In the genomic region with DNA sequence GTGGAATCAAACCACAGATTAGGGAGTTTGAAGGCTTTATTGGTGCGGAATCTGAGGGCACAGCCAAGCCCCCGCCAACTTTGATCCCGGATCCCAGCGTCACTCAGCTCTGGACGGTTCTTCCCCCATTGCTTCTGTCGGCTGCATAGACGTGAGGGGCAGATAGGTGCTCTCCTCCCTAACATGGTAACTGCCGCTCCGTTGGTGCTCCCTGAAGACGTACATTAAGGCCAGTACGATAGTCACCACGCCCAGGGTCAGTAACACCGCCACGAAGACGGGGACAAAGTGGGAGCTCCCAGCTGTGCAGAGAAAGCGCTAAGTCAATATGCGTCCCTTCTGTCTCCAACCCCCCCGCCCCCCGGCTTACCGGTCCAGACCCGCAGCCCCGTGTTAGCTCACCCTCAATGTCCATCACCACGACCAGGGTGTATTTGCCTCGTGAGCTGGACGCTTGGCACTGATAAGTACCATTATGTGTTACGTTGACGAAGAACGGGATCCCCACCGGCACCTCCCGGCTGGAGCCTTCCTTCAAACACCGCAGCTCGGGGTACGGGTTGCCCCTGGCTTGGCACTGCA, we compare ENCODE assay signal across 1 cellular context.
TF ChIP-seq lines count a peak whose summit lies in the region.

No MANE protein-coding gene starts in this region.

TF ChIP-seq in IMR-90, 13 proteins besides CTCF, POLR2A, EP300 and RAD21:
- TF ChIP-seq FOS (IDR thresholded peaks at IDR 0.05; ENCODE audit: low read depth, low read length), result no peak
- no peak for TF ChIP-seq BHLHE40 (IDR thresholded peaks at IDR 0.05; ENCODE audit: low read depth, low read length)
- no peak for TF ChIP-seq MAFK (IDR thresholded peaks at IDR 0.05; ENCODE audit: low read depth, low read length)
- no peak for TF ChIP-seq RFX5 (IDR thresholded peaks at IDR 0.05; ENCODE audit: low read depth, low read length)
- TF ChIP-seq, protein P1, sequence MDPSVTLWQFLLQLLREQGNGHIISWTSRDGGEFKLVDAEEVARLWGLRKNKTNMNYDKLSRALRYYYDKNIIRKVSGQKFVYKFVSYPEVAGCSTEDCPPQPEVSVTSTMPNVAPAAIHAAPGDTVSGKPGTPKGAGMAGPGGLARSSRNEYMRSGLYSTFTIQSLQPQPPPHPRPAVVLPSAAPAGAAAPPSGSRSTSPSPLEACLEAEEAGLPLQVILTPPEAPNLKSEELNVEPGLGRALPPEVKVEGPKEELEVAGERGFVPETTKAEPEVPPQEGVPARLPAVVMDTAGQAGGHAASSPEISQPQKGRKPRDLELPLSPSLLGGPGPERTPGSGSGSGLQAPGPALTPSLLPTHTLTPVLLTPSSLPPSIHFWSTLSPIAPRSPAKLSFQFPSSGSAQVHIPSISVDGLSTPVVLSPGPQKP (IDR thresholded peaks at IDR 0.05; ENCODE audit: borderline replicate concordance, low read depth, low read length), result no peak
- no peak for TF ChIP-seq SMC3 (IDR thresholded peaks at IDR 0.05; ENCODE audit: low read depth, low read length)
- no peak for TF ChIP-seq MXI1 (IDR thresholded peaks at IDR 0.05; ENCODE audit: borderline replicate concordance, low read depth, low read length)
- no peak for TF ChIP-seq MAZ (IDR thresholded peaks at IDR 0.05; ENCODE audit: borderline replicate concordance, low read depth, low read length)
- TF ChIP-seq USF2 (IDR thresholded peaks at IDR 0.05; ENCODE audit: low read depth, low read length), result no peak
- no peak for TF ChIP-seq NFE2L2 (IDR thresholded peaks at IDR 0.05; ENCODE audit: low read depth, low read length)
- TF ChIP-seq CHD1 (IDR thresholded peaks at IDR 0.05; ENCODE audit: low read depth, low read length), result no peak
- no peak for TF ChIP-seq CEBPB (IDR thresholded peaks at IDR 0.05; ENCODE audit: low read depth, low read length)
- no peak for TF ChIP-seq RCOR1 (IDR thresholded peaks at IDR 0.05; ENCODE audit: insufficient replicate concordance, low read length)
TF ChIP-seq in IMR-90: peak in this region for 0.
